10 cellular contexts compared by ENCODE assay signal in the genomic region with DNA sequence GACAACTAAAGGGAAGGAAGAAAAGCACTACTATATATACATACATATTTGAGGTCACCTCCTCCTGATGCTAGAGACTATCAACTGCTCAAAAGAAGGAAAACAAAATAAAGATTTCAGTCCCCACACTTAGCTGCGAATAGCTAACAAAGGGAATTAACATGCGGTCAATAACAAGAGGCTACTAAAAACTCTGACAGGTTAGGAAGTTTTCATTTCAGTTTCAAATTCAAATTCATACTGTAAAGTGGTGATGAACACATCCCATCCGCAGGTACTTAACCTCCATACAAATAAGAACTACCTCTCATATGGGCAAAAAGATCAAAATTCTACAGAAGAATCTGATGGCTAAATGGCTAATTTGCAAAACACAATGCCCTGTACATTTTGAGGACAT. TPM values are rescaled to one million over a fixed set of nuclear protein-coding genes. Genes with fewer than 3 reads are reported as not detected.
DNase-seq lines count a peak whose midpoint lies in the region; ATAC-seq, FAIRE-seq and TF ChIP-seq lines count a peak whose summit lies in the region.
"Had no signal": no experiment of that assay in that cellular context is flagged by ENCODE, and none has a peak within 500 bp of the region (broad histone marks: within the 10 kb centered on the region; RNA-seq: fewer than 3 reads in every experiment).

No MANE protein-coding gene starts in this region.

- H3K4me1 ChIP-seq in keratinocyte (ENCODE audit: control insufficient read depth, extremely low read depth, insufficient read depth, low read length) (peaks cover 27% of the 10 kb centered on the region), tibial nerve (peaks cover 0 to 60% (median 37%) of the 10 kb centered on the region in 4 donors)

- WGBS in tibial nerve, 2 donors = 33 to 36% methylated on average over 3 of the region's 3 CpGs

- H3K27ac ChIP-seq in keratinocyte (ENCODE audit: control insufficient read depth, insufficient read depth, low read length) (peak overlapping the region; percentile 87), tibial nerve (peak overlapping the region in 3 of 4 donors; percentile 57 to 98 (median 92))

- peaks cover 46% of the 10 kb centered on the region for H3K36me3 Mint-ChIP-seq in activated naive CD4-positive, alpha-beta T cell treated with anti-CD3 and anti-CD28 coated beads, Interleukin-2, amount 10 ng/mL, durations not matched to agents 7 days and 5 days
- peaks cover 44% of the 10 kb centered on the region for H3K36me3 Mint-ChIP-seq in activated naive CD8-positive, alpha-beta T cell treated with anti-CD3 and anti-CD28 coated beads for 36 hours

- peak overlapping the region; percentile 96 for H3K4me3 Mint-ChIP-seq in activated naive CD4-positive, alpha-beta T cell treated with anti-CD3 and anti-CD28 coated beads, Interleukin-2, amount 10 ng/mL, durations not matched to agents 7 days and 5 days
- peak overlapping the region; percentile 96 for H3K4me3 Mint-ChIP-seq in activated naive CD8-positive, alpha-beta T cell treated with anti-CD3 and anti-CD28 coated beads for 36 hours

- H3K9ac ChIP-seq in keratinocyte (ENCODE audit: control insufficient read depth, extremely low read depth, insufficient read depth, low read length) = peak overlapping the region; percentile 88

- no peak for ATAC-seq in HG03095 (IDR thresholded peaks at IDR 0.05; ENCODE audit: unreplicated experiment)

- H4K20me1 ChIP-seq in keratinocyte (ENCODE audit: control insufficient read depth, extremely low read depth, insufficient read depth, low read length) = peaks cover 12% of the 10 kb centered on the region

- no peak for DNase-seq in activated naive CD4-positive, alpha-beta T cell treated with anti-CD3 and anti-CD28 coated beads, Interleukin-2, amount 10 ng/mL, durations not matched to agents 7 days and 5 days
- no peak for DNase-seq in activated naive CD4-positive, alpha-beta T cell treated with Interleukin-2 at 50 U/mL for 16 hours
- DNase-seq in activated naive CD8-positive, alpha-beta T cell treated with anti-CD3 and anti-CD28 coated beads for 36 hours = no peak
- no peak for DNase-seq in keratinocyte (ENCODE audit: low read depth, low spot score)
- DNase-seq in tibial nerve (ENCODE audit: low spot score in 2 of 2) = no peak
- no peak for DNase-seq in NCI-H526 (lab: John Stamatoyannopoulos, UW)
- DNase-seq in pons (ENCODE audit: low spot score) = no peak
- DNase-seq: HCEC 1CT had no signal

- CTCF ChIA-PET in activated naive CD4-positive, alpha-beta T cell treated with anti-CD3 and anti-CD28 coated beads, Interleukin-2, amount 10 ng/mL, durations not matched to agents 7 days and 5 days (lab: Charles Lee) = interaction anchor here (0.8 to 1.9 kb wide), 7 partner anchors 9 to 31 kb away, joined by 3 to 13 read pairs (median 5); no protein-coding TSS in a partner anchor

- H3K4me3 ChIP-seq in keratinocyte (ENCODE audit: control insufficient read depth in 2 of 3, extremely low read depth in 1 of 3, insufficient read depth in 2 of 3, low read depth in 1 of 3, low read length in 3 of 3) (peak overlapping the region; percentile 59 to 93 (median 86)), tibial nerve (peak overlapping the region in 1 of 4 donors; percentile 12)

- H3K36me3 ChIP-seq in keratinocyte (ENCODE audit: control insufficient read depth in 2 of 2, extremely low read depth in 1 of 2, insufficient read depth in 2 of 2, low read length in 2 of 2) (peaks cover 5 to 8% of the 10 kb centered on the region in 2 experiments), tibial nerve (no peaks in the 10 kb centered on the region)
- H3K36me3 ChIP-seq: prostate gland had no signal

- no peaks in the 10 kb centered on the region for H3K9me3 Mint-ChIP-seq in activated naive CD4-positive, alpha-beta T cell treated with anti-CD3 and anti-CD28 coated beads, Interleukin-2, amount 10 ng/mL, durations not matched to agents 7 days and 5 days
- H3K9me3 Mint-ChIP-seq in activated naive CD8-positive, alpha-beta T cell treated with anti-CD3 and anti-CD28 coated beads for 36 hours = no peaks in the 10 kb centered on the region

- no peaks in the 10 kb centered on the region for H3K9me3 ChIP-seq in keratinocyte (ENCODE audit: control insufficient read depth, low read depth, low read length)
- H3K9me3 ChIP-seq in tibial nerve = no peaks in the 10 kb centered on the region
- H3K9me3 ChIP-seq: prostate gland had no signal

- dilution Hi-C loops in keratinocyte (cut with MboI; ENCODE audit: extremely low pct_ligation_motif_present, low sequenced_read_pairs) = no loop called here

- peak overlapping the region; percentile 92 for H3K27ac Mint-ChIP-seq in activated naive CD4-positive, alpha-beta T cell treated with anti-CD3 and anti-CD28 coated beads, Interleukin-2, amount 10 ng/mL, durations not matched to agents 7 days and 5 days
- peak overlapping the region; percentile 99 for H3K27ac Mint-ChIP-seq in activated naive CD8-positive, alpha-beta T cell treated with anti-CD3 and anti-CD28 coated beads for 36 hours

- TF ChIP-seq CTCF in keratinocyte (optimal IDR thresholded peaks at IDR 0.05 in 1 of 3, IDR thresholded peaks at IDR 0.05 in 1 of 3, conservative IDR thresholded peaks at IDR 0.05 in 1 of 3; ENCODE audit: extremely low read depth in 1 of 3, insufficient read depth in 2 of 3, low read length in 3 of 3) (no peak), tibial nerve (IDR thresholded peaks at IDR 0.05) (no peak)

- TF ChIP-seq POLR2A in tibial nerve (IDR thresholded peaks at IDR 0.05) = no peak

- peaks cover 4% of the 10 kb centered on the region for H3K27me3 Mint-ChIP-seq in activated naive CD4-positive, alpha-beta T cell treated with anti-CD3 and anti-CD28 coated beads, Interleukin-2, amount 10 ng/mL, durations not matched to agents 7 days and 5 days
- no peaks in the 10 kb centered on the region for H3K27me3 Mint-ChIP-seq in activated naive CD8-positive, alpha-beta T cell treated with anti-CD3 and anti-CD28 coated beads for 36 hours

- H3K27me3 ChIP-seq in keratinocyte (ENCODE audit: control insufficient read depth, extremely low read depth, insufficient read depth, low read length) = no peaks in the 10 kb centered on the region
- no peaks in the 10 kb centered on the region for H3K27me3 ChIP-seq in tibial nerve

- peaks cover 45% of the 10 kb centered on the region for H3K4me1 Mint-ChIP-seq in activated naive CD4-positive, alpha-beta T cell treated with anti-CD3 and anti-CD28 coated beads, Interleukin-2, amount 10 ng/mL, durations not matched to agents 7 days and 5 days
- peaks cover 39% of the 10 kb centered on the region for H3K4me1 Mint-ChIP-seq in activated naive CD8-positive, alpha-beta T cell treated with anti-CD3 and anti-CD28 coated beads for 36 hours

- H2AFZ ChIP-seq in keratinocyte (ENCODE audit: control insufficient read depth, low read length) = no peak overlapping the region

- no peak for FAIRE-seq in keratinocyte (lab: Jason Lieb, UNC)

- no peak for TF ChIP-seq EP300 in tibial nerve (IDR thresholded peaks at IDR 0.05)

- H3K79me2 ChIP-seq in keratinocyte (ENCODE audit: control insufficient read depth, insufficient read depth, low read length) = peaks cover 73% of the 10 kb centered on the region

- peaks cover 1% of the 10 kb centered on the region for H3K9me1 ChIP-seq in keratinocyte (ENCODE audit: control insufficient read depth, extremely low read depth, insufficient read depth, low read length)

- H3K4me2 ChIP-seq in keratinocyte (ENCODE audit: control insufficient read depth, extremely low read depth, insufficient read depth, low read depth, low read length) = peak overlapping the region; percentile 94

RNA-seq across cellular contexts. Expression of a gene that starts 2.6 kb away (rescaled TPM):
- 100 to 1,000 TPM; 222 to 226 TPM for total RNA-seq in activated naive CD8-positive, alpha-beta T cell treated with anti-CD3 and anti-CD28 coated beads for 36 hours
- 92.2 to 136 TPM (median 108 TPM) in 3 replicates for polyA plus RNA-seq in keratinocyte
- polyA plus RNA-seq in keratinocyte (2011; ENCODE audit: low read depth) = 384 TPM
- 104 and 177 TPM in 2 replicates for polyA plus RNA-seq in keratinocyte (2011; cell fraction: cytosol; rRNA removed)
- polyA plus RNA-seq in keratinocyte (2011; cell fraction: nucleus; rRNA removed) = 146 and 160 TPM in 2 replicates
- polyA plus RNA-seq in keratinocyte (2012; ENCODE audit: low replicate concordance) = 80.7 and 121 TPM in 2 replicates
- polyA minus RNA-seq in keratinocyte = 56.5 to 117 TPM (median 69.2 TPM) in 3 replicates
- polyA minus RNA-seq in keratinocyte (2011; cell fraction: cytosol; rRNA and poly(A)+ RNA removed) = 68.1 TPM
- polyA minus RNA-seq in keratinocyte (2011; cell fraction: nucleus; rRNA and poly(A)+ RNA removed) = 46.6 and 92.2 TPM in 2 replicates
- 100 to 1,000 TPM in 2 of 4 donors, 10 to 100 TPM in 2; 94.3 to 129 (median 111) TPM for total RNA-seq in tibial nerve
